Comparison of ENCODE assay signal across 27 cellular contexts in genomic region chr6:1984346-1984994, GRCh38.
"Had no signal": no experiment of that assay in that cellular context is flagged by ENCODE, and none has a peak within 500 bp of the region (broad histone marks: within the 10 kb centered on the region; RNA-seq: fewer than 3 reads in every experiment).

No MANE protein-coding gene starts in this region.

- H3K27ac ChIP-seq: adrenal gland, body of pancreas, gastroesophageal sphincter, heart right ventricle, hepatocyte had no signal

- H3K36me3 ChIP-seq: adrenal gland, gastroesophageal sphincter, heart right ventricle had no signal

- ATAC-seq: activated T-cell treated with anti-CD3 and anti-CD28 coated beads, Interleukin-2, amount 50 U/mL, for 72 hours; body of pancreas; esophagus mucosa; gastroesophageal sphincter; heart right ventricle had no signal

- H3K9me3 ChIP-seq: body of pancreas had no signal

- H3K4me2 ChIP-seq: hepatocyte had no signal

- H3K27me3 ChIP-seq: adrenal gland, body of pancreas, gastroesophageal sphincter, heart right ventricle, hepatocyte had no signal

- H2AFZ ChIP-seq: hepatocyte had no signal

- DNase-seq: activated CD4-positive, alpha-beta memory T cell treated with anti-CD3 and anti-CD28 coated beads, Interleukin-2, amount 10 ng/mL, durations not matched to agents 7 days and 5 days; activated CD4-positive, alpha-beta T cell treated with anti-CD3 and anti-CD28 coated beads for 1 hour; activated CD4-positive, alpha-beta T cell treated with anti-CD3 and anti-CD28 coated beads for 4 hours; activated CD4-positive, alpha-beta T cell treated with anti-CD3 and anti-CD28 coated beads, Interleukin-2, amount 10 ng/mL, durations not matched to agents 7 days and 5 days; activated CD4-positive, alpha-beta T cell treated with anti-CD3 and anti-CD28 coated beads, Interleukin-2, amount 50 U/mL, for 4 hours; activated CD4-positive, CD25-positive, alpha-beta regulatory T cell; activated CD8-positive, alpha-beta memory T cell treated with anti-CD3 and anti-CD28 coated beads, Interleukin-2, amount 50 U/mL, for 48 hours; activated gamma-delta T cell; activated naive CD4-positive, alpha-beta T cell; activated naive CD4-positive, alpha-beta T cell treated with anti-CD3 and anti-CD28 coated beads, Interleukin-2, amount 50 U/mL, for 16 hours; activated T-cell treated with anti-CD3 and anti-CD28 coated beads for 4 hours; activated T-cell treated with anti-CD3 and anti-CD28 coated beads, Interleukin-2, amount 50 U/mL, for 24 hours; activated T-cell treated with anti-CD3 and anti-CD28 coated beads, Interleukin-2, amount 50 U/mL, for 72 hours; adrenal gland; amygdala; aorta; body of pancreas; caudate nucleus; cortex of kidney; dermis blood vessel endothelial cell; effector CD8-positive, alpha-beta T cell; foreskin melanocyte; heart right ventricle; T-helper 2 cell had no signal

- H3K4me1 ChIP-seq: adrenal gland, gastroesophageal sphincter, heart right ventricle had no signal

- H3K79me2 ChIP-seq: hepatocyte had no signal

- H3K4me3 ChIP-seq: adrenal gland, body of pancreas, gastroesophageal sphincter, heart right ventricle, hepatocyte had no signal
